ENCODE assay signal across 18 cellular contexts in genomic region chr4:149910604-149911367, GRCh38.
"Had no signal": no experiment of that assay in that cellular context is flagged by ENCODE, and none has a peak within 500 bp of the region (broad histone marks: within the 10 kb centered on the region; RNA-seq: fewer than 3 reads in every experiment).

No MANE protein-coding gene starts in this region.

- H3K4me1 Mint-ChIP-seq: activated T-helper 17 cell treated with anti-CD3 and anti-CD28 coated beads, Interleukin-2, amount 50 U/mL, for 72 hours; naive B cell; stimulated activated naive B cell treated with anti-CD40 and anti-IgM and Interleukin-4, amounts not matched to agents 10 μg/mL and 1 μg/mL and 100 μg/mL, for 72 hours; T-cell had no signal

- H3K36me3 Mint-ChIP-seq: naive B cell; stimulated activated naive B cell treated with anti-CD40 and anti-IgM and Interleukin-4, amounts not matched to agents 10 μg/mL and 1 μg/mL and 100 μg/mL, for 72 hours; T-cell had no signal

- H3K27ac Mint-ChIP-seq: activated T-helper 17 cell treated with anti-CD3 and anti-CD28 coated beads, Interleukin-2, amount 50 U/mL, for 72 hours; naive B cell; stimulated activated naive B cell treated with anti-CD40 and anti-IgM and Interleukin-4, amounts not matched to agents 10 μg/mL and 1 μg/mL and 100 μg/mL, for 72 hours; T-cell had no signal

- H3K27me3 ChIP-seq: cardiac muscle cell, esophagus muscularis mucosa, tibial artery, uterus had no signal

- H3K36me3 ChIP-seq: cardiac muscle cell, esophagus muscularis mucosa, lower lobe of right lung, tibial artery, uterus had no signal

- H3K27me3 Mint-ChIP-seq: naive B cell had no signal

- DNase-seq: activated CD4-positive, alpha-beta T cell treated with anti-CD3 and anti-CD28 coated beads, Interleukin-2, amount 50 U/mL, for 1 hour; activated naive CD4-positive, alpha-beta T cell treated with Interleukin-2 at 50 U/mL for 16 hours; activated T-cell treated with anti-CD3 and anti-CD28 coated beads for 4 hours; foreskin melanocyte; head of caudate nucleus; lower lobe of right lung; midbrain; naive B cell; stimulated activated CD4-positive, alpha-beta T cell treated with anti-CD3 and anti-CD28 coated beads, Interleukin-2, amount 100 ng/mL, for 24 hours; stimulated activated naive B cell treated with anti-CD40 and anti-IgM and Interleukin-4, amounts not matched to agents 10 μg/mL and 1 μg/mL and 100 μg/mL, for 72 hours; T-cell; T-helper 9 cell; tibial artery; uterus had no signal

- H3K4me3 Mint-ChIP-seq: activated T-helper 17 cell treated with anti-CD3 and anti-CD28 coated beads, Interleukin-2, amount 50 U/mL, for 72 hours; naive B cell; stimulated activated naive B cell treated with anti-CD40 and anti-IgM and Interleukin-4, amounts not matched to agents 10 μg/mL and 1 μg/mL and 100 μg/mL, for 72 hours; T-cell had no signal

- H2AFZ ChIP-seq: parathyroid adenoma had no signal

- H3K27ac ChIP-seq: cardiac muscle cell, esophagus muscularis mucosa, lower lobe of right lung, parathyroid adenoma, tibial artery, uterus had no signal

- H3K4me1 ChIP-seq: esophagus muscularis mucosa, lower lobe of right lung, parathyroid adenoma, uterus had no signal

- H3K9me3 Mint-ChIP-seq: activated T-helper 17 cell treated with anti-CD3 and anti-CD28 coated beads, Interleukin-2, amount 50 U/mL, for 72 hours; stimulated activated naive B cell treated with anti-CD40 and anti-IgM and Interleukin-4, amounts not matched to agents 10 μg/mL and 1 μg/mL and 100 μg/mL, for 72 hours; T-cell had no signal

- ATAC-seq: activated T-helper 17 cell treated with anti-CD3 and anti-CD28 coated beads, Interleukin-2, amount 50 U/mL, for 72 hours; lower lobe of right lung; stimulated activated naive B cell treated with anti-CD40 and anti-IgM and Interleukin-4, amounts not matched to agents 10 μg/mL and 1 μg/mL and 100 μg/mL, for 72 hours; T-cell had no signal

- H3K4me3 ChIP-seq: cardiac muscle cell, esophagus muscularis mucosa, lower lobe of right lung, tibial artery, uterus had no signal

- H3K9ac ChIP-seq: parathyroid adenoma had no signal

- H3K9me3 ChIP-seq: esophagus muscularis mucosa, lower lobe of right lung, tibial artery, uterus had no signal
